In genomic region chr1:36178479-36179219, GRCh38 we compare ENCODE assay signal across 2 cellular contexts.
A peak's percentile ranks its signal among the peaks of the same experiment; 100 is the strongest.
TF ChIP-seq lines count a peak whose summit lies in the region.

No MANE protein-coding gene starts in this region.

TF ChIP-seq in liver, 16 proteins besides CTCF, POLR2A, EP300 and RAD21:
- TF ChIP-seq HNF4A (conservative IDR thresholded peaks at IDR 0.05) = peak; percentile 64 to 69
- peak; percentile 27 for TF ChIP-seq REST (IDR thresholded peaks at IDR 0.05)
- peak; percentile 62 for TF ChIP-seq SP1 (IDR thresholded peaks at IDR 0.05)
- TF ChIP-seq FOXA1 (IDR thresholded peaks at IDR 0.05) = no peak

TF ChIP-seq in HepG2, 621 proteins besides CTCF, POLR2A, EP300 and RAD21:
- TF ChIP-seq ZNF335 (CRISPR knock-in tag; IDR thresholded peaks at IDR 0.05) (no peak), KLF16 (CRISPR knock-in tag; IDR thresholded peaks at IDR 0.05) (no peak), ZGPAT (CRISPR knock-in tag; IDR thresholded peaks at IDR 0.05) (no peak), MED13 (CRISPR knock-in tag; IDR thresholded peaks at IDR 0.05) (no peak), ZKSCAN5 (CRISPR knock-in tag; IDR thresholded peaks at IDR 0.05) (no peak), RAD51 (IDR thresholded peaks at IDR 0.05; ENCODE audit: borderline replicate concordance) (no peak), GMEB2 (CRISPR knock-in tag; IDR thresholded peaks at IDR 0.05; ENCODE audit: low read depth) (no peak), RXRA (CRISPR knock-in tag; IDR thresholded peaks at IDR 0.05) (no peak), LCORL (IDR thresholded peaks at IDR 0.05) (no peak), LCORL (CRISPR knock-in tag; IDR thresholded peaks at IDR 0.05) (no peak)
